18 cellular contexts compared by ENCODE assay signal in genomic region chr6:128500017-128500416, GRCh38. TPM values are rescaled to one million over a fixed set of nuclear protein-coding genes. Genes with fewer than 3 reads are reported as not detected.
DNase-seq lines count a peak whose midpoint lies in the region; ATAC-seq, FAIRE-seq and TF ChIP-seq lines count a peak whose summit lies in the region.
"Had no signal": no experiment of that assay in that cellular context is flagged by ENCODE, and none has a peak within 500 bp of the region (broad histone marks: within the 10 kb centered on the region; RNA-seq: fewer than 3 reads in every experiment).

No MANE protein-coding gene starts in this region.

- no peaks in the 10 kb centered on the region for H3K36me3 Mint-ChIP-seq in GM23338 (ENCODE audit: low read depth)
- H3K36me3 Mint-ChIP-seq in CD4-positive, alpha-beta memory T cell: no peaks in the 10 kb centered on the region

- no peaks in the 10 kb centered on the region for H3K9me2 ChIP-seq in GM23338 (ENCODE audit: insufficient read depth)

- H3K9me3 ChIP-seq in RWPE2 (ENCODE audit: severe bottlenecking): peaks cover 3% of the 10 kb centered on the region
- H3K9me3 ChIP-seq in pancreas: no peaks in the 10 kb centered on the region
- H3K9me3 ChIP-seq in CD4-positive, alpha-beta memory T cell (ENCODE audit: control insufficient read depth in 1 of 2, low read length in 2 of 2): no peaks in the 10 kb centered on the region
- H3K9me3 ChIP-seq: adrenal gland, testis had no signal

- no peak overlapping the region for H3K4me3 Mint-ChIP-seq in GM23338
- no peak overlapping the region for H3K4me3 Mint-ChIP-seq in CD4-positive, alpha-beta memory T cell
- H3K4me3 Mint-ChIP-seq: activated T-helper 1 cell treated with anti-CD3 and anti-CD28 coated beads, Interleukin-12 subunit alpha, Interleukin-12 subunit beta, Interleukin-2, Interleukin-4 antibody, amounts not matched to agents 30 ng/mL and 10 ng/mL and 1 ng/mL, durations not matched to agents 14 hours and 24 hours and 36 hours had no signal

- no peak overlapping the region for H2AFZ ChIP-seq in GM23338

- peaks cover 40% of the 10 kb centered on the region for H3K4me1 Mint-ChIP-seq in GM23338
- H3K4me1 Mint-ChIP-seq in CD4-positive, alpha-beta memory T cell: peaks cover 0 to 1% (median 0%) of the 10 kb centered on the region in 4 donors

- H3F3A ChIP-seq in GM23338 (replicated peaks; ENCODE audit: low read depth): no peaks in the 10 kb centered on the region

- no peaks in the 10 kb centered on the region for H4K20me1 ChIP-seq in GM23338 (replicated peaks; ENCODE audit: insufficient read depth)

- peak overlapping the region; percentile 61; the same call in 1 of the 2 replicates for H3K4me2 ChIP-seq in GM23338

- no peak for ATAC-seq in GM23338
- peak; percentile 53; the same call in 2 of the 3 replicates for ATAC-seq in RWPE2 (ENCODE audit: low read depth)
- ATAC-seq in pancreas: peak; percentile 41 to 69 (median 51)
- no peak for ATAC-seq in HG02610 (IDR thresholded peaks at IDR 0.05; ENCODE audit: unreplicated experiment)
- ATAC-seq: sciatic nerve had no signal

- peaks cover 44% of the 10 kb centered on the region for H3K4me1 ChIP-seq in GM23338 (ENCODE audit: insufficient read depth)
- H3K4me1 ChIP-seq in RWPE2 (ENCODE audit: insufficient read depth, poor library complexity, severe bottlenecking): peaks cover 71% of the 10 kb centered on the region
- peaks cover 20 to 62% (median 34%) of the 10 kb centered on the region in 3 donors for H3K4me1 ChIP-seq in pancreas
- H3K4me1 ChIP-seq in CD4-positive, alpha-beta memory T cell (ENCODE audit: insufficient read depth, low read length): no peaks in the 10 kb centered on the region
- H3K4me1 ChIP-seq: adrenal gland, testis had no signal

- peaks cover 83% of the 10 kb centered on the region for H3K79me2 ChIP-seq in GM23338 (replicated peaks; ENCODE audit: insufficient read depth)

- POLR2A ChIA-PET in CD4-positive, alpha-beta memory T cell (lab: Charles Lee; ENCODE audit: partially characterized antibody): no interaction called here

- H3K27me3 ChIP-seq in GM23338 (ENCODE audit: insufficient read depth): no peaks in the 10 kb centered on the region
- no peaks in the 10 kb centered on the region for H3K27me3 ChIP-seq in RWPE2 (ENCODE audit: insufficient read depth, poor library complexity, severe bottlenecking)
- no peaks in the 10 kb centered on the region for H3K27me3 ChIP-seq in pancreas
- H3K27me3 ChIP-seq in CD4-positive, alpha-beta memory T cell (ENCODE audit: insufficient read depth, low read length): no peaks in the 10 kb centered on the region
- H3K27me3 ChIP-seq: adrenal gland, testis had no signal

- no peak for FAIRE-seq in pancreas (lab: Jason Lieb, UNC)
- FAIRE-seq: GM18507 had no signal

- H3K9me3 Mint-ChIP-seq in GM23338: no peaks in the 10 kb centered on the region
- H3K9me3 Mint-ChIP-seq in CD4-positive, alpha-beta memory T cell: no peaks in the 10 kb centered on the region
- H3K9me3 Mint-ChIP-seq: activated T-helper 1 cell treated with anti-CD3 and anti-CD28 coated beads, Interleukin-12 subunit alpha, Interleukin-12 subunit beta, Interleukin-2, Interleukin-4 antibody, amounts not matched to agents 30 ng/mL and 10 ng/mL and 1 ng/mL, durations not matched to agents 14 hours and 24 hours and 36 hours had no signal

- H3K36me3 ChIP-seq in GM23338 (ENCODE audit: insufficient read depth) (no peaks in the 10 kb centered on the region), RWPE2 (ENCODE audit: low read depth) (peaks cover 41% of the 10 kb centered on the region), pancreas (no peaks in the 10 kb centered on the region)
- H3K36me3 ChIP-seq in CD4-positive, alpha-beta memory T cell (ENCODE audit: insufficient read depth, low read length): no peaks in the 10 kb centered on the region
- H3K36me3 ChIP-seq: adrenal gland had no signal

- DNase-seq in GM23338 (ENCODE audit: low spot score) (no peak), RWPE2 (ENCODE audit: low spot score) (no peak), fibroblast of gingiva (ENCODE audit: low read depth) (peak; percentile 22), pancreas (no peak), germinal center (ENCODE audit: low spot score) (no peak)
- no peak for DNase-seq in CD4-positive, alpha-beta memory T cell
- DNase-seq in stimulated activated CD8-positive, alpha-beta memory T cell treated with anti-CD3 and anti-CD28 coated beads, Interleukin-4, amount 100 ng/mL, for 48 hours: no peak
- DNase-seq: adrenal gland; cerebellar nuclear complex; DMS153; MV-4-11; NCI-H2029; stimulated activated CD4-positive, alpha-beta T cell treated with anti-CD3 and anti-CD28 coated beads, Interleukin-4, amount 100 ng/mL, for 1 hour; testis had no signal

- intact Hi-C loops in pancreas (cut with DNase I): no loop called here
- intact Hi-C loops in CD4-positive, alpha-beta memory T cell (cut with micrococcal nuclease): no loop called here

- H3K27ac ChIP-seq in GM23338 (ENCODE audit: low read depth): no peak overlapping the region
- peak overlapping the region; percentile 33 for H3K27ac ChIP-seq in RWPE2 (ENCODE audit: poor library complexity, severe bottlenecking)
- peak overlapping the region in 2 of 4 donors; percentile 37 to 74 for H3K27ac ChIP-seq in pancreas
- no peak overlapping the region for H3K27ac ChIP-seq in CD4-positive, alpha-beta memory T cell (ENCODE audit: low read depth, low read length)
- H3K27ac ChIP-seq: adrenal gland, testis had no signal

- TF ChIP-seq CTCF in GM23338 (conservative IDR thresholded peaks at IDR 0.05; ENCODE audit: low read depth in 2 of 2): no peak
- TF ChIP-seq CTCF in RWPE2 (IDR thresholded peaks at IDR 0.05; ENCODE audit: poor library complexity, severe bottlenecking): no peak
- TF ChIP-seq CTCF in pancreas (IDR thresholded peaks at IDR 0.05): no peak

- no peaks in the 10 kb centered on the region for H3K27me3 Mint-ChIP-seq in GM23338 (ENCODE audit: insufficient read depth, low read depth, poor library complexity)
- peaks cover 3 to 6% of the 10 kb centered on the region in 2 donors for H3K27me3 Mint-ChIP-seq in CD4-positive, alpha-beta memory T cell

- CTCF ChIA-PET in CD4-positive, alpha-beta memory T cell (lab: Charles Lee; ENCODE audit: partially characterized antibody): no interaction called here

- H3K4me3 ChIP-seq in GM23338: no peak overlapping the region
- no peak overlapping the region for H3K4me3 ChIP-seq in RWPE2 (ENCODE audit: severe bottlenecking)
- no peak overlapping the region for H3K4me3 ChIP-seq in pancreas
- H3K4me3 ChIP-seq in CD4-positive, alpha-beta memory T cell (ENCODE audit: low read length in 2 of 2): no peak overlapping the region
- H3K4me3 ChIP-seq: adrenal gland, testis had no signal

- H3K27ac Mint-ChIP-seq in GM23338: peak overlapping the region; percentile 7; the same call in 1 of the 2 replicates
- no peak overlapping the region for H3K27ac Mint-ChIP-seq in CD4-positive, alpha-beta memory T cell
- H3K27ac Mint-ChIP-seq: activated T-helper 1 cell treated with anti-CD3 and anti-CD28 coated beads, Interleukin-12 subunit alpha, Interleukin-12 subunit beta, Interleukin-2, Interleukin-4 antibody, amounts not matched to agents 30 ng/mL and 10 ng/mL and 1 ng/mL, durations not matched to agents 14 hours and 24 hours and 36 hours had no signal

TF ChIP-seq in GM23338, 12 proteins besides CTCF, POLR2A, EP300 and RAD21 (continues in another document):
- TF ChIP-seq EZH2phosphoT487 (IDR thresholded peaks at IDR 0.05; ENCODE audit: unreplicated experiment): no peak
- TF ChIP-seq ZNF331 (CRISPR knock-in tag; IDR thresholded peaks at IDR 0.05; ENCODE audit: low read depth): no peak
- TF ChIP-seq ETS1 (IDR thresholded peaks at IDR 0.05): no peak
- no peak for TF ChIP-seq JUNB (IDR thresholded peaks at IDR 0.05; ENCODE audit: unreplicated experiment)
- no peak for TF ChIP-seq NANOG (IDR thresholded peaks at IDR 0.05; ENCODE audit: borderline replicate concordance)

RNA-seq across cellular contexts. Expression of gene PTPRK, which starts 20.4 kb away (rescaled TPM):
- total RNA-seq in GM23338 (2014; rRNA removed; shearing (Covaris generic)): 46.1 and 56.4 TPM in 2 replicates
- polyA plus RNA-seq in GM23338 (2016; fragmentation: Nextera tagmentation; extraction: Ambion mirVana): 20.7 and 26.9 TPM in 2 replicates
- 10 to 100 TPM; 50.2 to 72.7 (median 52.6) TPM for total RNA-seq in pancreas
- polyA plus RNA-seq in pancreas: 10 to 100 TPM; 10.5 to 16.2 TPM
- under 1 TPM; 0.47 to 0.61 TPM for total RNA-seq in CD4-positive, alpha-beta memory T cell
- 1 to 10 TPM in 1 of 2 donors, not detected in 1; 1.5 TPM for polyA plus RNA-seq in CD4-positive, alpha-beta memory T cell

Comparison
In these comparisons a context has a peak if more than half of its experiments do, and no peak if none do; other contexts are left out.
1. ATAC-seq: peak in RWPE2 (single experiment) and pancreas (4 of 4); none in GM23338 (single experiment) and HG02610 (single experiment).
2. RNA of gene PTPRK, which starts 20.4 kb away (total RNA-seq): 46.1 to 56.4 TPM in GM23338 and 50.2 to 72.7 TPM in pancreas; 0.47 to 0.61 TPM in CD4-positive, alpha-beta memory T cell; every median in the first group is over 10 times any median in the second.